ENCODE assay signal across 8 cellular contexts in genomic region chr20:29079769-29080690, GRCh38.
DNase-seq lines count a peak whose midpoint lies in the region; ATAC-seq lines count a peak whose summit lies in the region.

No MANE protein-coding gene starts in this region.

- DNase-seq in RPMI7951 (ENCODE audit: low read depth), result peak; percentile 98
- DNase-seq in globus pallidus (ENCODE audit: low spot score), result peak; percentile 14
- peak; percentile 4 for DNase-seq in stimulated activated CD4-positive, alpha-beta T cell treated with anti-CD3 and anti-CD28 coated beads, Interleukin-4, amount 100 ng/mL, for 24 hours
- DNase-seq in NCI-H1417 treated with DMSO at 0.1 percent for 48 hours (lab: John Stamatoyannopoulos, UW), result no peak
- no peak for DNase-seq in pons (ENCODE audit: low spot score)
- no peak for DNase-seq in T-helper 1 cell
- no peak for DNase-seq in putamen (ENCODE audit: low spot score)

- peak; percentile 95 for ATAC-seq in GM19467 (IDR thresholded peaks at IDR 0.05; ENCODE audit: unreplicated experiment)

Comparison
In these comparisons a context has a peak if more than half of its experiments do, and no peak if none do; other contexts are left out.
1. DNase-seq: peak in RPMI7951 (single experiment), globus pallidus (single experiment) and stimulated activated CD4-positive, alpha-beta T cell treated with anti-CD3 and anti-CD28 coated beads, Interleukin-4, amount 100 ng/mL, for 24 hours (single experiment); none in NCI-H1417 treated with DMSO at 0.1 percent for 48 hours (single experiment), pons (single experiment), T-helper 1 cell (0 of 5) and putamen (single experiment).